15 cellular contexts compared by ENCODE assay signal in the genomic region with DNA sequence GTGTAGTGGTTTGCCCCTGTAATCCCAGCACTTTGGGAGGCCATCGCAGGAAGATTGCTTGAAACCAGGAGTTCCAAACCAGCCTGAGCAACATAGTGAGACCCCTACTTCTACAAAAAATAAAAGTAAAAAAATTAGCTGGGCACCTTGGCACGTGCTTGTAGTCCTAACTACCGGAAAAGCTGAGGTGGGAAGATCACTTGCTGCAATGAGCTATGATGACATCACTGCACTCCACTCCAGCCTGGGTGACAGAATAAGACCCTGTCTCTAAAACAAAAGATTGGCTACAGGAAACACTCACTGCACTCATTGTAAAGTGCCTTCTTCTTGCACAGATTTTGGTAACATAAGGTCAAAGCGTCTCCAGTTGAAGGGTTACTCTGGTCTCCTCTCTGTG.
"Had no signal": no experiment of that assay in that cellular context is flagged by ENCODE, and none has a peak within 500 bp of the region (broad histone marks: within the 10 kb centered on the region; RNA-seq: fewer than 3 reads in every experiment).

No MANE protein-coding gene starts in this region.

- H3K9me3 ChIP-seq: mucosa of descending colon, neutrophil had no signal

- DNase-seq: effector memory CD8-positive, alpha-beta T cell; erythroblast; foreskin melanocyte; head of caudate nucleus; kidney; left cardiac atrium; mammary epithelial cell; mucosa of descending colon; naive thymus-derived CD8-positive, alpha-beta T cell; right cardiac atrium; stimulated activated CD4-positive, alpha-beta T cell treated with anti-CD3 and anti-CD28 coated beads, Interleukin-2, amount 100 ng/mL, for 48 hours; stimulated activated naive CD4-positive, alpha-beta T cell treated with Interleukin-2 at 50 U/mL for 16 hours had no signal

- H3K4me3 ChIP-seq: hepatocyte, mucosa of descending colon, smooth muscle cell had no signal

- H2AFZ ChIP-seq: hepatocyte had no signal

- H3K9me3 Mint-ChIP-seq: effector memory CD8-positive, alpha-beta T cell; naive thymus-derived CD8-positive, alpha-beta T cell had no signal

- H3K27me3 Mint-ChIP-seq: effector memory CD8-positive, alpha-beta T cell; naive thymus-derived CD8-positive, alpha-beta T cell had no signal

- H3K27ac ChIP-seq: hepatocyte, neutrophil had no signal

- H3K27ac Mint-ChIP-seq: effector memory CD8-positive, alpha-beta T cell; naive thymus-derived CD8-positive, alpha-beta T cell had no signal

- ATAC-seq: effector memory CD8-positive, alpha-beta T cell; left cardiac atrium; mucosa of descending colon; naive thymus-derived CD8-positive, alpha-beta T cell; right cardiac atrium had no signal

- H3K4me3 Mint-ChIP-seq: effector memory CD8-positive, alpha-beta T cell; naive thymus-derived CD8-positive, alpha-beta T cell had no signal

- H3K27me3 ChIP-seq: hepatocyte, neutrophil had no signal

- H3K4me2 ChIP-seq: hepatocyte, smooth muscle cell had no signal

- H3K79me2 ChIP-seq: hepatocyte had no signal

- H3K36me3 ChIP-seq: neutrophil had no signal
